8 cellular contexts compared by ENCODE assay signal in genomic region chr17:10114931-10115535, GRCh38.
DNase-seq lines count a peak whose midpoint lies in the region; ATAC-seq and TF ChIP-seq lines count a peak whose summit lies in the region.

No MANE protein-coding gene starts in this region.

- peak overlapping the region; percentile 67 for H3K27ac Mint-ChIP-seq in activated T-cell treated with anti-CD3 and anti-CD28 coated beads, Interleukin-2, amount 50 U/mL, for 24 hours

- ATAC-seq in thoracic aorta (ENCODE audit: insufficient number of reproducible peaks, low FRiP score, low read depth) = peak; percentile 64

- H3K9me3 Mint-ChIP-seq in activated T-cell treated with anti-CD3 and anti-CD28 coated beads, Interleukin-2, amount 50 U/mL, for 24 hours = no peaks in the 10 kb centered on the region

- TF ChIP-seq POLR2A in NB4 (IDR thresholded peaks at IDR 0.05; ENCODE audit: extremely low read depth, insufficient read length) = no peak

- DNase-seq in activated naive CD4-positive, alpha-beta T cell treated with Interleukin-2 at 50 U/mL for 16 hours = peak; percentile 33
- no peak for DNase-seq in activated naive CD4-positive, alpha-beta T cell treated with anti-CD3 and anti-CD28 coated beads, Interleukin-2, amount 50 U/mL, for 16 hours
- DNase-seq in NB4 (ENCODE audit: low read depth) (peak; percentile 100), fibroblast of mammary gland (ENCODE audit: low read depth) (peak; percentile 98), occipital lobe (lab: John Stamatoyannopoulos, UW) (peak; percentile 86), thoracic aorta (ENCODE audit: low spot score) (peak; percentile 81), HuH-7 (ENCODE audit: low spot score) (no peak)
- peak; percentile 64 for DNase-seq in activated T-cell treated with anti-CD3 and anti-CD28 coated beads, Interleukin-2, amount 50 U/mL, for 24 hours

- no peaks in the 10 kb centered on the region for H3K36me3 Mint-ChIP-seq in activated T-cell treated with anti-CD3 and anti-CD28 coated beads, Interleukin-2, amount 50 U/mL, for 24 hours (ENCODE audit: low read depth)

- H3K27ac ChIP-seq in thoracic aorta = peak overlapping the region; percentile 75 to 87

- no peaks in the 10 kb centered on the region for H3K27me3 ChIP-seq in thoracic aorta (replicated peaks; ENCODE audit: insufficient read depth)

- no peaks in the 10 kb centered on the region for H3K36me3 ChIP-seq in thoracic aorta

- peaks cover 46% of the 10 kb centered on the region for H3K4me1 Mint-ChIP-seq in activated T-cell treated with anti-CD3 and anti-CD28 coated beads, Interleukin-2, amount 50 U/mL, for 24 hours (ENCODE audit: low read depth)

- peak overlapping the region; percentile 50 for H3K4me3 ChIP-seq in NB4 (ENCODE audit: low read depth, low read length)
- peak overlapping the region; percentile 27 for H3K4me3 ChIP-seq in fibroblast of mammary gland (ENCODE audit: control insufficient read depth, low read depth, low read length)
- peak overlapping the region; percentile 56 for H3K4me3 ChIP-seq in thoracic aorta

- peaks cover 14 to 21% of the 10 kb centered on the region in 2 donors for H3K4me1 ChIP-seq in thoracic aorta (ENCODE audit: control insufficient read depth in 1 of 2, low read depth in 2 of 2)

- no peak for TF ChIP-seq CTCF in NB4 (IDR thresholded peaks at IDR 0.05; ENCODE audit: low read depth, low read length)
- TF ChIP-seq CTCF in fibroblast of mammary gland (conservative IDR thresholded peaks at IDR 0.05; ENCODE audit: control insufficient read depth, insufficient read depth, low read depth, low read length) = no peak
- TF ChIP-seq CTCF in thoracic aorta (IDR thresholded peaks at IDR 0.05) = no peak

- no peaks in the 10 kb centered on the region for H3K9me3 ChIP-seq in thoracic aorta

- H3K4me3 Mint-ChIP-seq in activated T-cell treated with anti-CD3 and anti-CD28 coated beads, Interleukin-2, amount 50 U/mL, for 24 hours = peak overlapping the region; percentile 55

- H3K27me3 Mint-ChIP-seq in activated T-cell treated with anti-CD3 and anti-CD28 coated beads, Interleukin-2, amount 50 U/mL, for 24 hours = peaks cover 5% of the 10 kb centered on the region

Comparison
In these comparisons a context has a peak if more than half of its experiments do, and no peak if none do; other contexts are left out.
1. DNase-seq: peak in activated naive CD4-positive, alpha-beta T cell treated with Interleukin-2 at 50 U/mL for 16 hours (single experiment), NB4 (single experiment), activated T-cell treated with anti-CD3 and anti-CD28 coated beads, Interleukin-2, amount 50 U/mL, for 24 hours (single experiment), fibroblast of mammary gland (single experiment), occipital lobe (single experiment) and thoracic aorta (single experiment); none in activated naive CD4-positive, alpha-beta T cell treated with anti-CD3 and anti-CD28 coated beads, Interleukin-2, amount 50 U/mL, for 16 hours (single experiment) and HuH-7 (single experiment).
2. Peak in every context shown above with its lines, with median percentiles within 50 percentile points of each other: H3K4me3 ChIP-seq.